Comparison of ENCODE assay signal across 2 cellular contexts in the genomic region with DNA sequence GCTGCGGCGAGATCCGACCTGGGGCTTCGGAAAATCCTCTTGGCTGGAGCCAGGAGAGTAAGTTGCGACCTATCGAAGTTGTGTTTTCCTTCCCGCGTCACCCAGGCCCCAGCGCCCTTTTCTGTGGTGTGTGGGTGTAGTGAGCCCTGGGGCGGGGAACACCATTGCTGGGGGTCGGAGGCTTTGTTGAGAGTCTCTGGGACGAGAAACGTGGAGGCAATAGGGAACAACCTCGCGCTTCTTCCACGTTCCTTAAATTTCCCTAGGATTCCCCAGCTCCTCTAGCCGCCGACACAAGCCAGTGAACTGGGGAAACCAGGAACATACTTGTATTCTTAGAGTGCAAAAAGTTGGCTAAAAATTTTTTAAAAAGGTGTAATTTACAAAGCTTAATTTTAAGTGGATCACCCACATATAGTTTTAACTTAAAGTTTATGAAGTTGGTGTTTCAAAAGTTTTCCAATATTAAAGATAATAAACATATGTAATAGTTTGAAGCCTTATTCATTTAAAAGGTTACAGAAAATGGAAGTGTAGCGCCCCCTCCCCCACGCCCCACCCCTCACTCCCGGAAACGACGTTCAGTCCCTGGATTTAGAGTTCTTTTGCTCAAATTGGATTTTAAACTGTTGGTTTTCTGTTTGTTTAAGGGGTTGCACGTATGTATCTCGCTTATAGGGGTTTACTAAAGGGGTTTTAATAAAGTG.
TF ChIP-seq lines count a peak whose summit lies in the region.

No MANE protein-coding gene starts in this region.

TF ChIP-seq in H1, 55 proteins besides CTCF, POLR2A, EP300 and RAD21:
- TF ChIP-seq SP2 (IDR thresholded peaks at IDR 0.05; ENCODE audit: low read length) (no peak), RBBP5 (IDR thresholded peaks at IDR 0.05; ENCODE audit: borderline replicate concordance, low read depth, low read length) (peak; percentile 86), PHF8 (conservative IDR thresholded peaks at IDR 0.05; ENCODE audit: low read depth, low read length) (0 out of 2 replicates have a peak, but pooled peaks have one; percentile 27), TAF1 (IDR thresholded peaks at IDR 0.05; ENCODE audit: low read depth, low read length) (0 out of 2 replicates have a peak, but pooled peaks have one; percentile 51)
TF ChIP-seq in H1: peak in this region for 3.

TF ChIP-seq in neural cell, 6 proteins besides CTCF, POLR2A, EP300 and RAD21:
- TF ChIP-seq MXI1 (conservative IDR thresholded peaks at IDR 0.05; ENCODE audit: poor library complexity, severe bottlenecking) (no peak), POLR2AphosphoS5 (IDR thresholded peaks at IDR 0.05) (no peak), SMC3 (conservative IDR thresholded peaks at IDR 0.05; ENCODE audit: poor library complexity) (no peak), EZH2 (IDR thresholded peaks at IDR 0.05; ENCODE audit: borderline replicate concordance, insufficient read depth, low read length, poor library complexity, severe bottlenecking) (no peak), TAF1 (IDR thresholded peaks at IDR 0.05; ENCODE audit: low read depth) (no peak)
- TF ChIP-seq, protein P1, sequence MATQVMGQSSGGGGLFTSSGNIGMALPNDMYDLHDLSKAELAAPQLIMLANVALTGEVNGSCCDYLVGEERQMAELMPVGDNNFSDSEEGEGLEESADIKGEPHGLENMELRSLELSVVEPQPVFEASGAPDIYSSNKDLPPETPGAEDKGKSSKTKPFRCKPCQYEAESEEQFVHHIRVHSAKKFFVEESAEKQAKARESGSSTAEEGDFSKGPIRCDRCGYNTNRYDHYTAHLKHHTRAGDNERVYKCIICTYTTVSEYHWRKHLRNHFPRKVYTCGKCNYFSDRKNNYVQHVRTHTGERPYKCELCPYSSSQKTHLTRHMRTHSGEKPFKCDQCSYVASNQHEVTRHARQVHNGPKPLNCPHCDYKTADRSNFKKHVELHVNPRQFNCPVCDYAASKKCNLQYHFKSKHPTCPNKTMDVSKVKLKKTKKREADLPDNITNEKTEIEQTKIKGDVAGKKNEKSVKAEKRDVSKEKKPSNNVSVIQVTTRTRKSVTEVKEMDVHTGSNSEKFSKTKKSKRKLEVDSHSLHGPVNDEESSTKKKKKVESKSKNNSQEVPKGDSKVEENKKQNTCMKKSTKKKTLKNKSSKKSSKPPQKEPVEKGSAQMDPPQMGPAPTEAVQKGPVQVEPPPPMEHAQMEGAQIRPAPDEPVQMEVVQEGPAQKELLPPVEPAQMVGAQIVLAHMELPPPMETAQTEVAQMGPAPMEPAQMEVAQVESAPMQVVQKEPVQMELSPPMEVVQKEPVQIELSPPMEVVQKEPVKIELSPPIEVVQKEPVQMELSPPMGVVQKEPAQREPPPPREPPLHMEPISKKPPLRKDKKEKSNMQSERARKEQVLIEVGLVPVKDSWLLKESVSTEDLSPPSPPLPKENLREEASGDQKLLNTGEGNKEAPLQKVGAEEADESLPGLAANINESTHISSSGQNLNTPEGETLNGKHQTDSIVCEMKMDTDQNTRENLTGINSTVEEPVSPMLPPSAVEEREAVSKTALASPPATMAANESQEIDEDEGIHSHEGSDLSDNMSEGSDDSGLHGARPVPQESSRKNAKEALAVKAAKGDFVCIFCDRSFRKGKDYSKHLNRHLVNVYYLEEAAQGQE (IDR thresholded peaks at IDR 0.05; ENCODE audit: borderline replicate concordance): no peak
TF ChIP-seq in neural cell: peak in this region for 0.
